Comparison of ENCODE assay signal across 12 cellular contexts in genomic region chr2:197867630-197868029, GRCh38.
"Had no signal": no experiment of that assay in that cellular context is flagged by ENCODE, and none has a peak within 500 bp of the region (broad histone marks: within the 10 kb centered on the region; RNA-seq: fewer than 3 reads in every experiment).

No MANE protein-coding gene starts in this region.

- H3K27me3 Mint-ChIP-seq: activated CD8-positive, alpha-beta T cell treated with anti-CD3 and anti-CD28 coated beads for 36 hours; activated naive CD4-positive, alpha-beta T cell treated with anti-CD3 and anti-CD28 coated beads, Interleukin-2, amount 50 U/mL, for 24 hours had no signal

- H3K27ac Mint-ChIP-seq: activated CD8-positive, alpha-beta T cell treated with anti-CD3 and anti-CD28 coated beads for 36 hours; activated T-helper 1 cell treated with anti-CD3 and anti-CD28 coated beads, Interleukin-12 subunit alpha, Interleukin-12 subunit beta, Interleukin-2, Interleukin-4 antibody, amounts not matched to agents 30 ng/mL and 10 ng/mL and 1 ng/mL, durations not matched to agents 14 hours and 24 hours and 36 hours; natural killer cell treated with Interleukin-12 subunit alpha and Interleukin-12 subunit beta and Interleukin-15 and Interleukin-18, amount 100 ng/mL, for 72 hours had no signal

- H3K36me3 ChIP-seq: lower lobe of right lung, prostate gland had no signal

- H3K27me3 ChIP-seq: dorsolateral prefrontal cortex had no signal

- H3K4me3 Mint-ChIP-seq: activated CD8-positive, alpha-beta T cell treated with anti-CD3 and anti-CD28 coated beads for 36 hours; activated T-helper 1 cell treated with anti-CD3 and anti-CD28 coated beads, Interleukin-12 subunit alpha, Interleukin-12 subunit beta, Interleukin-2, Interleukin-4 antibody, amounts not matched to agents 30 ng/mL and 10 ng/mL and 1 ng/mL, durations not matched to agents 14 hours and 24 hours and 36 hours; natural killer cell treated with Interleukin-12 subunit alpha and Interleukin-12 subunit beta and Interleukin-15 and Interleukin-18, amount 100 ng/mL, for 72 hours had no signal

- H3K9me3 ChIP-seq: lower lobe of right lung, prostate gland had no signal

- H3K36me3 Mint-ChIP-seq: natural killer cell treated with Interleukin-12 subunit alpha and Interleukin-12 subunit beta and Interleukin-15 and Interleukin-18, amount 100 ng/mL, for 72 hours had no signal

- H3K27ac ChIP-seq: lower lobe of right lung, prostate gland had no signal

- DNase-seq: activated CD4-positive, CD25-positive, alpha-beta regulatory T cell treated with anti-CD3 and anti-CD28 coated beads, Interleukin-2, amount 50 U/mL, for 72 hours; activated CD8-positive, alpha-beta memory T cell treated with anti-CD3 and anti-CD28 coated beads, Interleukin-2, amount 50 U/mL, for 4 hours; activated CD8-positive, alpha-beta T cell treated with anti-CD3 and anti-CD28 coated beads for 36 hours; amygdala; dorsolateral prefrontal cortex; lower lobe of right lung; occipital lobe; stimulated activated CD4-positive, alpha-beta T cell treated with anti-CD3 and anti-CD28 coated beads, Interleukin-4, amount 100 ng/mL, for 1 hour had no signal

- H3K4me3 ChIP-seq: dorsolateral prefrontal cortex, lower lobe of right lung, prostate gland had no signal

- H3K9me3 Mint-ChIP-seq: activated CD8-positive, alpha-beta T cell treated with anti-CD3 and anti-CD28 coated beads for 36 hours; activated naive CD4-positive, alpha-beta T cell treated with anti-CD3 and anti-CD28 coated beads, Interleukin-2, amount 50 U/mL, for 24 hours; activated T-helper 1 cell treated with anti-CD3 and anti-CD28 coated beads, Interleukin-12 subunit alpha, Interleukin-12 subunit beta, Interleukin-2, Interleukin-4 antibody, amounts not matched to agents 30 ng/mL and 10 ng/mL and 1 ng/mL, durations not matched to agents 14 hours and 24 hours and 36 hours; natural killer cell treated with Interleukin-12 subunit alpha and Interleukin-12 subunit beta and Interleukin-15 and Interleukin-18, amount 100 ng/mL, for 72 hours had no signal

- H3K4me1 ChIP-seq: lower lobe of right lung, prostate gland had no signal
